In the genomic region with DNA sequence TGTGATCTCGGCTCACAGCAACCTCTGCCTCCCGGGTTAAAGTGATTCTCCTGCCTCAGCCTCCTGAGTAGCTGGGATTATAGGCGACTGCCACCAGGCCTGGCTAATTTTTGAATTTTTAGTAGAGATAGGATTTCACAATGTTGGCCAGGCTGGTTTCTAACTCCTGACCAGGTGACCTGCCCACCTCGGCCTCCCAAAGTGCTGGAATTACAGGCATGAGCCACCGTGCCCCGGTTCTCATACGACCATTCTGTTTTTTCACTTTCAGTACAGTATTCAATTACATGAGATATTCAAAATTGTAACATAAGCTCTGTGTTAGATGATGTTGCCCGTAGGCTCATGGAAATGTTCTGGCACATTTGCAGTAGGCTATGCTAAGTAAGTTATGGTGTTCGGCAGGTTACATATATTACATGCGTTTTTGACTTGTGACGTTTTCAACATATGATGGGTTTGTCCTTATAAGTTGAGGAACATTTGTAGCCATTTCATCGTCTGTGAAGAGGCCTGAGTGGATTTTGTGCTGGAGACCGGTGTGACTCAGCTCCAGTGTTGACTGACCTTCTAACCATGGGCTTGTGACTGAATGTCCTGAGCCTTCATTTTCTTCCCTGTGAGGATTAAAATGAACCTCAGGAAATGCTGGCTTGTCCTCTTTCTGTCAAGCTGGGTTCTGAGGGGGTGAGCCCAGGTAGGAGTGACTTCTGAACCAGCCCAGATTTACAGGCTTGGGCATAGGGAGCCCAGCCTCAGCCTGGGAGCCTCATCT, we compare ENCODE assay signal across 21 cellular contexts. TPM values are rescaled to one million over a fixed set of nuclear protein-coding genes. Genes with fewer than 3 reads are reported as not detected.
DNase-seq lines count a peak whose midpoint lies in the region; TF ChIP-seq lines count a peak whose summit lies in the region.
"Had no signal": no experiment of that assay in that cellular context is flagged by ENCODE, and none has a peak within 500 bp of the region (broad histone marks: within the 10 kb centered on the region; RNA-seq: fewer than 3 reads in every experiment).

No MANE protein-coding gene starts in this region.

- H3K27me3 ChIP-seq in KMS-11 (ENCODE audit: insufficient read depth, low read depth): no peaks in the 10 kb centered on the region
- H3K27me3 ChIP-seq: right atrium auricular region had no signal

- peaks cover 22% of the 10 kb centered on the region for H3K4me1 ChIP-seq in KMS-11 (ENCODE audit: low read depth, poor library complexity, severe bottlenecking)

- no peaks in the 10 kb centered on the region for H3K36me3 ChIP-seq in KMS-11 (ENCODE audit: insufficient read depth)

- H4K20me1 ChIP-seq in KMS-11 (ENCODE audit: insufficient read depth): no peaks in the 10 kb centered on the region

- H3K79me2 ChIP-seq in KMS-11 (ENCODE audit: insufficient read depth, low read depth): no peaks in the 10 kb centered on the region

- H3K27ac ChIP-seq in KMS-11: peak overlapping the region; percentile 7; the same call in 1 of the 2 replicates
- H3K27ac ChIP-seq: epithelial cell of prostate, right atrium auricular region, RWPE1 had no signal

- no peak overlapping the region for H2AFZ ChIP-seq in KMS-11 (ENCODE audit: low read depth)

- TF ChIP-seq CTCF in KMS-11 (conservative IDR thresholded peaks at IDR 0.05; ENCODE audit: low read depth, low read length): no peak
- TF ChIP-seq CTCF in fibroblast of villous mesenchyme (IDR thresholded peaks at IDR 0.05; ENCODE audit: insufficient read depth, low read depth, low read length): no peak

- peak overlapping the region; percentile 31; the same call in 1 of the 2 replicates for H3K4me2 ChIP-seq in KMS-11
- H3K4me2 ChIP-seq: SK-N-SH had no signal

- H3K4me3 ChIP-seq in KMS-11 (IDR thresholded peaks at IDR 0.05; ENCODE audit: insufficient read depth, low read depth, low read length): no peak overlapping the region
- H3K4me3 ChIP-seq in fibroblast of villous mesenchyme (ENCODE audit: low read depth, low read length): no peak overlapping the region
- H3K4me3 ChIP-seq: right atrium auricular region had no signal

- DNase-seq in EH (ENCODE audit: low read depth) (peak; percentile 36), fibroblast of villous mesenchyme (ENCODE audit: low read depth) (peak; percentile 37), renal cortical epithelial cell (ENCODE audit: low read depth) (peak; percentile 60), dermis blood vessel endothelial cell (no peak), NCI-H2029 (lab: John Stamatoyannopoulos, UW) (no peak), superior temporal gyrus (ENCODE audit: extremely low spot score) (no peak)
- DNase-seq: activated CD8-positive, alpha-beta memory T cell treated with anti-CD3 and anti-CD28 coated beads, Interleukin-2, amount 50 U/mL, for 4 hours; activated effector memory CD4-positive, alpha-beta T cell treated with Interleukin-2 at 50 U/mL for 16 hours; CD4-positive, alpha-beta memory T cell; KBM-7; NCI-H187; NCI-H2227 treated with DMSO at 0.1 percent for 48 hours; NCI-H748 treated with DMSO at 0.1 percent for 48 hours; nucleus accumbens; SK-N-SH; stimulated activated CD8-positive, alpha-beta memory T cell treated with anti-CD3 and anti-CD28 coated beads, Interleukin-4, amount 100 ng/mL, for 48 hours had no signal

- H3K9ac ChIP-seq in KMS-11: no peak overlapping the region
- H3K9ac ChIP-seq: SK-N-SH had no signal

RNA-seq across cellular contexts. Expression of gene PPARD, which starts 12.2 kb away (rescaled TPM):
- total RNA-seq in fibroblast of villous mesenchyme (8.2 and 8.7 TPM in 2 replicates), renal cortical epithelial cell (6.8 and 14.3 TPM in 2 replicates), dermis blood vessel endothelial cell (9.7 and 18.1 TPM in 2 replicates)

RNA-seq across cellular contexts. Expression of gene DEF6, which starts 56.9 kb away (rescaled TPM):
- total RNA-seq in fibroblast of villous mesenchyme: 0.32 and 1.3 TPM in 2 replicates
- 0.99 and 2.6 TPM in 2 replicates for total RNA-seq in renal cortical epithelial cell
- total RNA-seq in dermis blood vessel endothelial cell: 0.88 and 1.0 TPM in 2 replicates
- total RNA-seq: myocyte had no signal

Comparison
In these comparisons a context has a peak if more than half of its experiments do, and no peak if none do; other contexts are left out.
1. DNase-seq: peak in EH (single experiment), fibroblast of villous mesenchyme (single experiment) and renal cortical epithelial cell (single experiment); none in dermis blood vessel endothelial cell (single experiment), NCI-H2029 (single experiment) and superior temporal gyrus (single experiment).